Comparison of ENCODE assay signal across 12 cellular contexts in the genomic region with DNA sequence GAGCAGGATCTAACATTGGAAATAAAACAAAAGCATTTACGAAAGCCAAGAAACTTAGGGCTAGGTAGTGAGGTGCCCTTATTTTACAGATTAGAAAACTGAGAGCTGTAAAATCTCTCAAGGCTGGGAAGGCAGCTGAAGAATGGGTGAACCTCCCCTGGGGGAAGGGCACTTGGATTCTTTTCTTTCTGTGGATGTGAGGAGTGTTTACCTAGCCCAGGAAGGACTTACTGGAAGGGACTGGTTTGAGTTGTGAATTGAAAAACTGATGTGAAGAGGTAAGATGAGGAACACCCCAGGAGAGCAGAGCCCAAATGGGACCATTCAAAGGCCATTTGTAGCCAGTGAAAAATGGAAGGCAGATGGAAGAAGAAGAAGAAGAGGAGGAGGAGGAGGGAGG.
DNase-seq lines count a peak whose midpoint lies in the region; TF ChIP-seq lines count a peak whose summit lies in the region.
"Had no signal": no experiment of that assay in that cellular context is flagged by ENCODE, and none has a peak within 500 bp of the region (broad histone marks: within the 10 kb centered on the region; RNA-seq: fewer than 3 reads in every experiment).

No MANE protein-coding gene starts in this region.

- H2AFZ ChIP-seq in ACC112 (ENCODE audit: low read length, unreplicated experiment) (peak overlapping the region; percentile 17), PC-9 (0 out of 2 replicates have a peak overlapping the region, but pooled peaks have one; percentile 29), neural progenitor cell (replicated peaks) (peak overlapping the region; percentile 30)

- H3K9ac ChIP-seq in neural progenitor cell, result no peak overlapping the region
- H3K9ac ChIP-seq: BLaER1 had no signal

- H3K36me3 ChIP-seq in ACC112 (ENCODE audit: insufficient read depth, low read length) (no peaks in the 10 kb centered on the region), PC-9 (ENCODE audit: low read depth) (0 out of 2 replicates have a peak, but pooled peaks cover 4% of the 10 kb centered on the region), neural progenitor cell (no peaks in the 10 kb centered on the region)
- H3K36me3 ChIP-seq: BLaER1 had no signal

- DNase-seq in DMS53 (lab: John Stamatoyannopoulos, UW) (peak; percentile 9), DMS53 treated with DMSO at 0.1 percent for 48 hours (lab: John Stamatoyannopoulos, UW; ENCODE audit: unreplicated experiment) (no peak), PC-9 (no peak), neural progenitor cell (ENCODE audit: low spot score) (no peak), superior temporal gyrus (ENCODE audit: extremely low spot score) (no peak), nucleus accumbens (lab: John Stamatoyannopoulos, UW) (no peak)
- DNase-seq: AML-193; Caco-2; CD8-positive, alpha-beta memory T cell had no signal

- H3K4me1 ChIP-seq in ACC112 (ENCODE audit: control insufficient read depth, insufficient read depth, low read length, unreplicated experiment) (peaks cover 25% of the 10 kb centered on the region), PC-9 (replicated peaks; ENCODE audit: insufficient read depth) (peaks cover 23% of the 10 kb centered on the region), neural progenitor cell (peaks cover 5% of the 10 kb centered on the region)
- H3K4me1 ChIP-seq: Caco-2 had no signal

- H3K27me3 Mint-ChIP-seq in neural progenitor cell (ENCODE audit: insufficient read depth, low read depth), result peaks cover 2% of the 10 kb centered on the region

- CTCF ChIA-PET in PC-9 (lab: Charles Lee), result no interaction called here

- H3K9me3 Mint-ChIP-seq in neural progenitor cell, result peaks cover 3% of the 10 kb centered on the region

- H3K27ac ChIP-seq in ACC112 (ENCODE audit: low read depth, low read length) (peak overlapping the region; percentile 78; the same call in 1 of the 2 replicates), PC-9 (peak overlapping the region; percentile 47; the same call in 1 of the 2 replicates), neural progenitor cell (no peak overlapping the region)
- H3K27ac ChIP-seq: 22Rv1, BLaER1 had no signal

- intact Hi-C loops in PC-9 (cut with micrococcal nuclease; ENCODE audit: unreplicated experiment), result no loop called here

- no TSS peak for BruUV-seq in PC-9 (replicated peaks; lab: Mats Ljungman, UMichigan)

- H3K79me2 ChIP-seq in ACC112 (ENCODE audit: control insufficient read depth, insufficient read depth, low read length, unreplicated experiment) (no peaks in the 10 kb centered on the region), PC-9 (ENCODE audit: low read depth) (no peaks in the 10 kb centered on the region), neural progenitor cell (ENCODE audit: low read depth) (no peaks in the 10 kb centered on the region)

- POLR2A ChIA-PET in PC-9 (lab: Charles Lee; ENCODE audit: unreplicated experiment), result no interaction called here

- H3F3A ChIP-seq in PC-9 (ENCODE audit: insufficient read depth, low read depth) (peaks cover 18% of the 10 kb centered on the region), neural progenitor cell (ENCODE audit: low read depth) (no peaks in the 10 kb centered on the region)

- H3K9me3 ChIP-seq in PC-9 (ENCODE audit: insufficient read depth, low read depth) (peaks cover 18% of the 10 kb centered on the region), neural progenitor cell (ENCODE audit: low read depth) (no peaks in the 10 kb centered on the region)
- H3K9me3 ChIP-seq: Caco-2 had no signal

- H3K27me3 ChIP-seq in ACC112 (ENCODE audit: insufficient read depth, low read length), result no peaks in the 10 kb centered on the region
- no peaks in the 10 kb centered on the region for H3K27me3 ChIP-seq in PC-9 (ENCODE audit: insufficient read depth, low read depth)
- no peaks in the 10 kb centered on the region for H3K27me3 ChIP-seq in neural progenitor cell
- H3K27me3 ChIP-seq: BLaER1 had no signal

- 0 out of 2 replicates have a peak overlapping the region, but pooled peaks have one; percentile 25 for H3K4me2 ChIP-seq in PC-9
- H3K4me2 ChIP-seq in neural progenitor cell, result no peak overlapping the region
- H3K4me2 ChIP-seq: BLaER1 had no signal

- no peaks in the 10 kb centered on the region for H3K9me2 ChIP-seq in PC-9 (ENCODE audit: insufficient read depth)

- H3K4me3 ChIP-seq in ACC112 (ENCODE audit: low read depth, low read length), result no peak overlapping the region
- no peak overlapping the region for H3K4me3 ChIP-seq in PC-9
- no peak overlapping the region for H3K4me3 ChIP-seq in neural progenitor cell
- H3K4me3 ChIP-seq: BLaER1 had no signal

- H3K27ac Mint-ChIP-seq in neural progenitor cell, result no peak overlapping the region
- H3K27ac Mint-ChIP-seq: CD8-positive, alpha-beta memory T cell had no signal

- no peak overlapping the region for H3K4me3 Mint-ChIP-seq in neural progenitor cell
- H3K4me3 Mint-ChIP-seq: CD8-positive, alpha-beta memory T cell had no signal

- TF ChIP-seq CTCF in PC-9 (conservative IDR thresholded peaks at IDR 0.05), result no peak
- no peak for TF ChIP-seq CTCF in neural progenitor cell (IDR thresholded peaks at IDR 0.05)

- H4K20me1 ChIP-seq in PC-9 (ENCODE audit: insufficient read depth), result no peaks in the 10 kb centered on the region
- H4K20me1 ChIP-seq in neural progenitor cell (ENCODE audit: low read depth), result no peaks in the 10 kb centered on the region
- H4K20me1 ChIP-seq: BLaER1 had no signal

- no peaks in the 10 kb centered on the region for H3K4me1 Mint-ChIP-seq in neural progenitor cell
- H3K4me1 Mint-ChIP-seq: CD8-positive, alpha-beta memory T cell had no signal

- no peaks in the 10 kb centered on the region for H3K36me3 Mint-ChIP-seq in neural progenitor cell
- H3K36me3 Mint-ChIP-seq: CD8-positive, alpha-beta memory T cell had no signal
